1 cellular context compared by ENCODE assay signal in genomic region chr12:33813536-33813935, GRCh38.
TF ChIP-seq lines count a peak whose summit lies in the region.

No MANE protein-coding gene starts in this region.

TF ChIP-seq in GM23338, 12 proteins besides CTCF, POLR2A, EP300 and RAD21 (continued from another document):
- no peak for TF ChIP-seq REST (IDR thresholded peaks at IDR 0.05; ENCODE audit: unreplicated experiment)
- no peak for TF ChIP-seq POLR2AphosphoS5 (IDR thresholded peaks at IDR 0.05; ENCODE audit: low read depth)
- TF ChIP-seq CREB1 (CRISPR knock-in tag; IDR thresholded peaks at IDR 0.05; ENCODE audit: low read depth) = no peak
- no peak for TF ChIP-seq JUNB (IDR thresholded peaks at IDR 0.05; ENCODE audit: unreplicated experiment)
